1 cellular context compared by ENCODE assay signal in genomic region chr2:134027980-134028379, GRCh38.
TF ChIP-seq lines count a peak whose summit lies in the region.

No MANE protein-coding gene starts in this region.

TF ChIP-seq in HepG2, 621 proteins besides CTCF, POLR2A, EP300 and RAD21:
- no peak for TF ChIP-seq MEIS2 (CRISPR knock-in tag; IDR thresholded peaks at IDR 0.05)
- peak; percentile 59; the same call in 1 of the 2 replicates for TF ChIP-seq ZBTB33 (CRISPR knock-in tag; IDR thresholded peaks at IDR 0.05)
- TF ChIP-seq MEF2D (CRISPR knock-in tag; IDR thresholded peaks at IDR 0.05) = no peak
TF ChIP-seq in HepG2: peak in this region for 1.
